In the genomic region with DNA sequence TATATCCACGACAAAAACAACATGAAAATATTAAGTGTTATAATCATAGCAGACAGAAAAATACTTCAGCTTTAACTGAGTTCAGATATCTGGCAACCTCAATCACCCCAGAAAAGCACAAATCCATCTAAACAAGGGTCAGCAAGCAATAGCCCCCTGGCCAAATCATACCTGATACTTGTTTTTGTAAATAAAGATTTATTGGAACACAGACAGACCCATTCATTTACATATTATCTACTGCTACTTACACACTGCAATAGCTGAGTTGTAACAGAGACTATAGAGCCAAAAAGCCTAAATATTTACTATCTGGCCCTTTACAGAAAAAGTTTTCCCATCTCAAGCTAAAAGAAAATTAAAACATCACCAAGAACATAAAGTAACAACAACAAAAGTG, we compare ENCODE assay signal across 29 cellular contexts. TPM values are rescaled to one million over a fixed set of nuclear protein-coding genes. Genes with fewer than 3 reads are reported as not detected.
DNase-seq lines count a peak whose midpoint lies in the region; ATAC-seq, FAIRE-seq and TF ChIP-seq lines count a peak whose summit lies in the region.
"Had no signal": no experiment of that assay in that cellular context is flagged by ENCODE, and none has a peak within 500 bp of the region (broad histone marks: within the 10 kb centered on the region; RNA-seq: fewer than 3 reads in every experiment).

No MANE protein-coding gene starts in this region.

- H3K27ac ChIP-seq in breast epithelium: no peak overlapping the region
- H3K27ac ChIP-seq in GM12878 (ENCODE audit: control insufficient read depth, insufficient read depth): no peak overlapping the region
- no peak overlapping the region for H3K27ac ChIP-seq in aorta (ENCODE audit: low read depth in 1 of 2, low read length in 2 of 2)
- H3K27ac ChIP-seq: BLaER1 had no signal

- 100% methylated on average over 1 of the region's 1 CpG for WGBS in GM12878 (ENCODE audit: insufficient coverage, insufficient replicate concordance, low lambda C conversion rate, missing lambda C conversion rate)
- 90 to 95% methylated on average over 1 of the region's 1 CpG for WGBS in aorta, 2 donors

- BruUV-seq in MCF 10A (replicated peaks; lab: Mats Ljungman, UMichigan) (no TSS peak), GM12878 (replicated peaks; lab: Mats Ljungman, UMichigan) (no TSS peak)

- H3K9ac ChIP-seq in GM12878 (ENCODE audit: control insufficient read depth, insufficient read depth, low read length): no peak overlapping the region
- H3K9ac ChIP-seq: BLaER1 had no signal

- no peaks in the 10 kb centered on the region for H3K9me3 ChIP-seq in breast epithelium
- H3K9me3 ChIP-seq in GM12878 (replicated peaks; ENCODE audit: control insufficient read depth, insufficient read depth, low read length): no peaks in the 10 kb centered on the region
- H3K9me3 ChIP-seq in aorta (ENCODE audit: control insufficient read depth, low read length): no peaks in the 10 kb centered on the region
- H3K9me3 ChIP-seq: BE2C, BLaER1, Caco-2 had no signal

- RAD21 ChIA-PET in GM12878 (lab: Charles Lee; ENCODE audit: unreplicated experiment): interaction anchor here (0.6 to 1.8 kb wide), 2 partner anchors 217 to 325 kb away, joined by 4 to 6 read pairs; no protein-coding TSS in a partner anchor

- peak overlapping the region; percentile 55 for H3K27ac Mint-ChIP-seq in MCF 10A (ENCODE audit: low read depth, unreplicated experiment)
- H3K27ac Mint-ChIP-seq in effector memory CD8-positive, alpha-beta T cell: peak overlapping the region; percentile 9 to 38
- H3K27ac Mint-ChIP-seq: CD14-positive monocyte had no signal

- in situ Hi-C loops in GM12878 (cut with MboI): no loop called here

- H3K9me3 Mint-ChIP-seq in MCF 10A (ENCODE audit: unreplicated experiment): no peaks in the 10 kb centered on the region
- H3K9me3 Mint-ChIP-seq in effector memory CD8-positive, alpha-beta T cell: no peaks in the 10 kb centered on the region
- H3K9me3 Mint-ChIP-seq: CD14-positive monocyte; CD4-positive, alpha-beta memory T cell; CD8-positive, alpha-beta memory T cell had no signal

- TF ChIP-seq RAD21 in GM12878 (IDR thresholded peaks at IDR 0.05; ENCODE audit: insufficient read depth, low read depth, low read length): no peak

- no peaks in the 10 kb centered on the region for H3K79me2 ChIP-seq in GM12878 (ENCODE audit: control insufficient read depth, insufficient read depth, low read length)

- H3K4me3 Mint-ChIP-seq in MCF 10A (ENCODE audit: unreplicated experiment): no peak overlapping the region
- H3K4me3 Mint-ChIP-seq in effector memory CD8-positive, alpha-beta T cell: no peak overlapping the region
- H3K4me3 Mint-ChIP-seq: CD14-positive monocyte; CD4-positive, alpha-beta memory T cell; CD4-positive, CD25-positive, alpha-beta regulatory T cell; CD8-positive, alpha-beta memory T cell had no signal

- H2AFZ ChIP-seq in GM12878 (ENCODE audit: control insufficient read depth, low read depth, low read length): no peak overlapping the region

- H3K4me1 ChIP-seq in breast epithelium: no peaks in the 10 kb centered on the region
- no peaks in the 10 kb centered on the region for H3K4me1 ChIP-seq in GM12878 (ENCODE audit: control insufficient read depth, insufficient read depth, low read length)
- no peaks in the 10 kb centered on the region for H3K4me1 ChIP-seq in aorta (ENCODE audit: control insufficient read depth in 1 of 2, insufficient read depth in 2 of 2, low read length in 2 of 2)
- H3K4me1 ChIP-seq: BE2C, BLaER1, Caco-2 had no signal

- CTCF ChIA-PET in MCF 10A (lab: Yijun Ruan, JAX) (no interaction called here), GM12878 (lab: Yijun Ruan, JAX) (interaction anchor here (1.2 to 1.3 kb wide), 2 partner anchors 9 to 296 kb away, joined by 3 read pairs; no protein-coding TSS in a partner anchor)

- intact Hi-C loops in MCF 10A (cut with micrococcal nuclease): no loop called here
- intact Hi-C loops in breast epithelium (cut with DNase I; ENCODE audit: low total_unique reads): no loop called here
- intact Hi-C loops in GM12878 (cut with micrococcal nuclease; ENCODE audit: unreplicated experiment): no loop called here
- intact Hi-C loops in aorta (cut with DNase I): no loop called here

- no peak overlapping the region for H3K4me2 ChIP-seq in GM12878 (ENCODE audit: control insufficient read depth, insufficient read depth)
- H3K4me2 ChIP-seq: BLaER1 had no signal

- DNase-seq in MCF 10A (ENCODE audit: unreplicated experiment) (no peak), breast epithelium (ENCODE audit: low spot score in 2 of 2) (no peak), GM12878 (ENCODE audit: low read depth, low spot score) (no peak), aorta (no peak), NCI-H1436 (lab: John Stamatoyannopoulos, UW) (no peak)
- no peak for DNase-seq in effector memory CD8-positive, alpha-beta T cell
- DNase-seq: 8988T; ACHN; BE2C; C1 segment of cervical spinal cord; Caco-2; CD4-positive, alpha-beta memory T cell; CD4-positive, CD25-positive, alpha-beta regulatory T cell; CD8-positive, alpha-beta memory T cell; DMS 273 treated with DMSO at 0.1 percent for 48 hours; DMS153; DMS53; DMS79; DND-41; EL; GDM1 had no signal

- no peak for TF ChIP-seq CTCF in MCF 10A (IDR thresholded peaks at IDR 0.05; ENCODE audit: unreplicated experiment)
- no peak for TF ChIP-seq CTCF in breast epithelium (IDR thresholded peaks at IDR 0.05)
- no peak for TF ChIP-seq CTCF in GM12878 (IDR thresholded peaks at IDR 0.05 in 2 of 3, conservative IDR thresholded peaks at IDR 0.05 in 1 of 3; ENCODE audit: control insufficient read depth in 2 of 3, extremely low read depth in 1 of 3, insufficient read depth in 1 of 3, low read depth in 3 of 3, low read length in 3 of 3)

- no peaks in the 10 kb centered on the region for H4K20me1 ChIP-seq in GM12878 (ENCODE audit: control insufficient read depth, insufficient read depth)

- TF ChIP-seq EP300 in GM12878 (IDR thresholded peaks at IDR 0.05; ENCODE audit: borderline replicate concordance in 1 of 2, control insufficient read depth in 1 of 2, low read depth in 2 of 2, low read length in 2 of 2): no peak

- H3K4me1 Mint-ChIP-seq in MCF 10A (ENCODE audit: insufficient read depth, unreplicated experiment): peaks cover 12% of the 10 kb centered on the region
- peaks cover 5 to 6% of the 10 kb centered on the region in 2 donors for H3K4me1 Mint-ChIP-seq in effector memory CD8-positive, alpha-beta T cell (ENCODE audit: low read depth in 2 of 2)
- H3K4me1 Mint-ChIP-seq: CD14-positive monocyte had no signal

- ATAC-seq in GM12878 (no peak), aorta (ENCODE audit: low FRiP score) (no peak), HG02610 (IDR thresholded peaks at IDR 0.05; ENCODE audit: unreplicated experiment) (no peak)
- ATAC-seq in effector memory CD8-positive, alpha-beta T cell (replicated peaks): no peak

- H3K36me3 Mint-ChIP-seq in MCF 10A (ENCODE audit: insufficient read depth, unreplicated experiment): peaks cover 84% of the 10 kb centered on the region
- H3K36me3 Mint-ChIP-seq in effector memory CD8-positive, alpha-beta T cell (ENCODE audit: insufficient read depth): peaks cover 70% of the 10 kb centered on the region

- H3K27me3 ChIP-seq in breast epithelium: no peaks in the 10 kb centered on the region
- H3K27me3 ChIP-seq in GM12878 (replicated peaks in 1 of 2; ENCODE audit: control insufficient read depth in 2 of 2, insufficient read depth in 2 of 2, low read length in 1 of 2): no peaks in the 10 kb centered on the region
- no peaks in the 10 kb centered on the region for H3K27me3 ChIP-seq in aorta (ENCODE audit: control insufficient read depth in 1 of 2, insufficient read depth in 2 of 2, low read length in 1 of 2)
- H3K27me3 ChIP-seq: BE2C, BLaER1 had no signal

- no peak for TF ChIP-seq POLR2A in breast epithelium (IDR thresholded peaks at IDR 0.05)
- TF ChIP-seq POLR2A in GM12878 (IDR thresholded peaks at IDR 0.05; ENCODE audit: low read depth, low read length): no peak

- H3K4me3 ChIP-seq in breast epithelium: no peak overlapping the region
- no peak overlapping the region for H3K4me3 ChIP-seq in GM12878
- no peak overlapping the region for H3K4me3 ChIP-seq in aorta (ENCODE audit: low read length in 2 of 2)
- H3K4me3 ChIP-seq: BLaER1 had no signal

- POLR2A ChIA-PET in MCF 10A (lab: Yijun Ruan, JAX): interaction anchor here (0.8 kb wide), 1 partner anchor 13 kb away, joined by 3 read pairs; a partner anchor contains a TSS
- POLR2A ChIA-PET in GM12878 (lab: Charles Lee): interaction anchor here (0.6 kb wide), 1 partner anchor 11 kb away, joined by 4 read pairs; no protein-coding TSS in a partner anchor

- H3K27me3 Mint-ChIP-seq in MCF 10A (ENCODE audit: insufficient read depth, unreplicated experiment): no peaks in the 10 kb centered on the region
- no peaks in the 10 kb centered on the region for H3K27me3 Mint-ChIP-seq in effector memory CD8-positive, alpha-beta T cell
- H3K27me3 Mint-ChIP-seq: CD4-positive, alpha-beta memory T cell; CD4-positive, CD25-positive, alpha-beta regulatory T cell; CD8-positive, alpha-beta memory T cell had no signal

- FAIRE-seq in GM12878 (lab: Jason Lieb, UNC): no peak
- FAIRE-seq: GM12891 had no signal

- H3K36me3 ChIP-seq in breast epithelium (peaks cover 3% of the 10 kb centered on the region), GM12878 (ENCODE audit: control insufficient read depth in 2 of 2, insufficient read depth in 2 of 2, low read length in 1 of 2) (peaks cover 0 to 12% of the 10 kb centered on the region in 2 experiments; a peak in 3 of 4 replicates), aorta (ENCODE audit: control insufficient read depth in 1 of 2, insufficient read depth in 2 of 2, low read length in 1 of 2) (peaks cover 0 to 4% of the 10 kb centered on the region in 2 donors)

- SMC1A ChIA-PET in GM12878 (lab: Charles Lee; ENCODE audit: uncharacterized antibody, unreplicated experiment): interaction anchor here (1.7 to 3.8 kb wide), 2 partner anchors 11 to 325 kb away, joined by 5 to 16 read pairs; a partner anchor contains a TSS

RNA-seq across cellular contexts. Expression of a gene that starts 12.8 kb away (rescaled TPM):
- total RNA-seq in MCF 10A (2022) (44.8 and 70.3 TPM in 2 replicates), breast epithelium (10 to 100 TPM; 11.8 to 19.0 (median 18.7) TPM), GM12878 (2014; rRNA removed) (32.4 and 36.7 TPM in 2 replicates), GM12878 (2014; rRNA removed; fragmentation: Illumina TruSeq; extraction: Trizol) (50.4 and 50.7 TPM in 2 replicates), GM12878 (2021) (47.8 and 48.0 TPM in 2 replicates), aorta (10 to 100 TPM; 12.6 to 14.6 TPM)
- 36.8 and 37.9 TPM in 2 replicates for total RNA-seq in GM12878 (2013; cell fraction: nucleolus; rRNA removed)
- polyA plus RNA-seq in GM12878 (2011; ENCODE audit: low read depth): 21.5 TPM
- polyA plus RNA-seq in GM12878 (2011; rRNA removed) (51.6 and 62.5 TPM in 2 replicates), GM12878 (2014; fragmentation: Illumina TruSeq; extraction: Trizol) (90.1 and 108 TPM in 2 replicates), GM12878 (2014; fragmentation: Nextera tagmentation; extraction: Ambion mirVana) (100 to 1,000 TPM; 107 to 127 TPM), GM12878 (2014; rRNA removed) (48.2 and 57.4 TPM in 2 replicates), GM12878 (2016; fragmentation: Nextera tagmentation; extraction: Ambion mirVana) (100 to 1,000 TPM; 113 to 119 TPM), aorta (10 to 100 TPM in 1 of 2 donors, 1 to 10 TPM in 1; 8.4 to 11.4 TPM)
- 28.6 and 31.6 TPM in 2 replicates for polyA plus RNA-seq in GM12878 (2011; cell fraction: cytosol; rRNA removed)
- 24.1 and 25.7 TPM in 2 replicates for polyA plus RNA-seq in GM12878 (2011; cell fraction: nucleus; rRNA removed)
- 27.3 and 29.6 TPM in 2 replicates for polyA plus RNA-seq in GM12878 (2012)
- polyA minus RNA-seq in GM12878 (2011; rRNA and poly(A)+ RNA removed): 28.7 and 38.5 TPM in 2 replicates
- 10.4 and 14.9 TPM in 2 replicates for polyA minus RNA-seq in GM12878 (2011; cell fraction: cytosol; rRNA and poly(A)+ RNA removed)
- 14.5 and 22.7 TPM in 2 replicates for polyA minus RNA-seq in GM12878 (2011; cell fraction: nucleus; rRNA and poly(A)+ RNA removed)

RNA-seq across cellular contexts. Expression of a gene that starts 28.3 kb away (rescaled TPM):
- total RNA-seq in MCF 10A (2022): not detected in 2 replicates
- under 1 TPM in 1 of 3 donors, not detected in 2; 0.98 TPM for total RNA-seq in breast epithelium
- total RNA-seq in GM12878 (2013; cell fraction: nucleolus; rRNA removed): not detected in 2 replicates
- not detected in 2 replicates for total RNA-seq in GM12878 (2014; rRNA removed)
- not detected in 2 replicates for total RNA-seq in GM12878 (2014; rRNA removed; fragmentation: Illumina TruSeq; extraction: Trizol)
- total RNA-seq in GM12878 (2021): not detected in 2 replicates
- polyA plus RNA-seq in GM12878 (2011; ENCODE audit: low read depth): not detected
- polyA plus RNA-seq in GM12878 (2011; rRNA removed): not detected in 2 replicates
- not detected in 2 replicates for polyA plus RNA-seq in GM12878 (2011; cell fraction: cytosol; rRNA removed)
- polyA plus RNA-seq in GM12878 (2011; cell fraction: nucleus; rRNA removed): not detected in 2 replicates
- polyA plus RNA-seq in GM12878 (2012): not detected in 2 replicates
- polyA plus RNA-seq in GM12878 (2014; fragmentation: Illumina TruSeq; extraction: Trizol): not detected in 2 replicates
- not detected for polyA plus RNA-seq in GM12878 (2014; fragmentation: Nextera tagmentation; extraction: Ambion mirVana)
- polyA plus RNA-seq in GM12878 (2014; rRNA removed): not detected in 2 replicates
- polyA plus RNA-seq in GM12878 (2016; fragmentation: Nextera tagmentation; extraction: Ambion mirVana): not detected
- not detected in 2 replicates for polyA minus RNA-seq in GM12878 (2011; rRNA and poly(A)+ RNA removed)
- polyA minus RNA-seq in GM12878 (2011; cell fraction: cytosol; rRNA and poly(A)+ RNA removed): not detected in 2 replicates
- not detected in 2 replicates for polyA minus RNA-seq in GM12878 (2011; cell fraction: nucleus; rRNA and poly(A)+ RNA removed)
- not detected for total RNA-seq in aorta
- not detected for polyA plus RNA-seq in aorta
- total RNA-seq: A673; Caco-2; CD4-positive, alpha-beta memory T cell; CD4-positive, CD25-positive, alpha-beta regulatory T cell; CD8-positive, alpha-beta memory T cell; Daoy; G401 had no signal
- polyA plus RNA-seq: AG04450; CD14-positive monocyte; CD4-positive, alpha-beta memory T cell; CD4-positive, CD25-positive, alpha-beta regulatory T cell; CD8-positive, alpha-beta memory T cell had no signal
